In the genomic region with DNA sequence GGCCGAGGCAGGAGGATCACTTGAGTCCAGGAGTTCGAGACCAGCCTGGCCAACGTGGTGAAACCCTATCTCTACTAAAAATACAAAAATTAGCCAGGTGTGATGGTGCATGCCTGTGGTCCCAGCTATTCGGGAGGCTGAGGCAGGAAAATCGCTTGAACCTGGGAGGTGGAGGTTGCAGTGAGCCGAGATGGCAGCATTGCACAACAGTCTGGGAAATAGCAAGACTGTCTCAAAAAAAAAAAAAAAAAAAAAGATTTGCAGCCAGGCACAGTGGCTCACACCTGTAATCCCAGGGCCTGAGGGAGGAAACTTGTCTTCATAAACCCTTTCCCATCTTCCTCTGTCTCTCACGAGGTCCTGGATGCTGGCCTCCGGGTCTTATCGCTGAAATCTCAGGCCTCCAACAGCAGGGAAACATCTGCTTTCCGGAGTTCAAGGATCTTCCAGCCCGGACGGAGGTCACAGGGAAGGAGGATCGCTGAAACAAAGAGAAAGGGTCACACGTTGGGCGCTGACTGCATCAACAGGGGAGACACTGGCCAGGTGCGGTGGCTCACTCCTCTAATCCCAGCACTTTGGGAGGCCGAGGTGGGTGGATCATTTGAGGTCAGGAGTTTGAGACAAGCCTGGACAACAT, we compare ENCODE assay signal across 1 cellular context.
TF ChIP-seq lines count a peak whose summit lies in the region.

No MANE protein-coding gene starts in this region.

TF ChIP-seq in HepG2, 621 proteins besides CTCF, POLR2A, EP300 and RAD21 (continued from another document):
- peak; percentile 59 for TF ChIP-seq HNF4A (CRISPR knock-in tag; IDR thresholded peaks at IDR 0.05)
- TF ChIP-seq, protein P1, sequence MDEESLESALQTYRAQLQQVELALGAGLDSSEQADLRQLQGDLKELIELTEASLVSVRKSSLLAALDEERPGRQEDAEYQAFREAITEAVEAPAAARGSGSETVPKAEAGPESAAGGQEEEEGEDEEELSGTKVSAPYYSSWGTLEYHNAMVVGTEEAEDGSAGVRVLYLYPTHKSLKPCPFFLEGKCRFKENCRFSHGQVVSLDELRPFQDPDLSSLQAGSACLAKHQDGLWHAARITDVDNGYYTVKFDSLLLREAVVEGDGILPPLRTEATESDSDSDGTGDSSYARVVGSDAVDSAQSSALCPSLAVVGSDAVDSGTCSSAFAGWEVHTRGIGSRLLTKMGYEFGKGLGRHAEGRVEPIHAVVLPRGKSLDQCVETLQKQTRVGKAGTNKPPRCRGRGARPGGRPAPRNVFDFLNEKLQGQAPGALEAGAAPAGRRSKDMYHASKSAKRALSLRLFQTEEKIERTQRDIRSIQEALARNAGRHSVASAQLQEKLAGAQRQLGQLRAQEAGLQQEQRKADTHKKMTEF (CRISPR knock-in tag; IDR thresholded peaks at IDR 0.05) = 0 out of 2 replicates have a peak, but pooled peaks have one; percentile 15
- peak; percentile 45; the same call in 1 of the 2 replicates for TF ChIP-seq HOXA3 (CRISPR knock-in tag; IDR thresholded peaks at IDR 0.05)
- 0 out of 2 replicates have a peak, but pooled peaks have one; percentile 31 for TF ChIP-seq FOXC1 (CRISPR knock-in tag; IDR thresholded peaks at IDR 0.05; ENCODE audit: borderline replicate concordance)
